Comparison of ENCODE assay signal across 11 cellular contexts in the genomic region with DNA sequence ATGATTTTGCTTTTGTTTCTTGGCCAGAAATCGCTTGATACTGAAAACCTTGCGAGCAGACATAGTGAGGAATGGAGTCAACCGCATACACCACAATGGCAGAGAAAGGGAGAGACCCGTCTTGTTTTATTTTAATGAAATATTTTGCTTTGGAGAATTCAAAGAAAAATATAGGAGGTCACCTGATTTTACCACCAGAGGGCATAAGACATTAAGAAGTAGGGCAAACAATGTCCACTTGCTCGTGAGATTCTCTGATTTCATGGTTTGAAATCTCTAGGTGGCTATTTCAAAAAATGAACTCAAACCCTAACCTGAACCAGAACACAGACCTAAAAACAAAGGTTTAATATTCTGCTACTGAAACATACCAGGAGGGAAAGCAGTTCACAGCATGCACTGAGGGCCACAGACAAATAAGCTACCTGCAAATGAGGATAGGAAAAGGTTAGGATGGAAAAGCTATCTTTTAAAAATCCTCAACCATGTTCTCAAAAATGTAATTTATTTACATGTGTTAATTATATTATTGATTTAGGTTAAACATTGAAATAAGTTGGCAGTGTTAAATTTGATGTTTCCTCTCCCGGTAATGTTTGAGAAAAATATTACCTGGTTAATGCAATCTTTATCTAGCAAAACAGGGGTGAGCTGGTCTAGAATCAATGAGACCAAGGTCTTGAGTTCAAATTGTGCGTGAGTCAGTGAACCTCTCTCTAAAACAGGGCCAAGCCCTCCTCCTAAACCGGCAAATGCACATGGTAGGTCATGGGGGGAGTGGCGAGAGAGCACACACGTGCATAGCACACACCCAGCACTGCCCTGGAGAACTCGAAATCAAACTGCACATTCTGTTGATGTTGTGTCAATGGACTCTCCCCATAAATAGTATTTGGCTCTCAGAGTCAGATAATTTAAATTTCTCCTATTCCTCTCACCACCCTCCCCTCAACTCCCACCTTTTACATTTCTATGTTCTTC. TPM values are rescaled to one million over a fixed set of nuclear protein-coding genes. Genes with fewer than 3 reads are reported as not detected.
DNase-seq lines count a peak whose midpoint lies in the region; ATAC-seq and TF ChIP-seq lines count a peak whose summit lies in the region.
"Had no signal": no experiment of that assay in that cellular context is flagged by ENCODE, and none has a peak within 500 bp of the region (broad histone marks: within the 10 kb centered on the region; RNA-seq: fewer than 3 reads in every experiment).

No MANE protein-coding gene starts in this region.

- H3K27ac Mint-ChIP-seq in Calu3 (ENCODE audit: unreplicated experiment) = no peak overlapping the region
- H3K27ac Mint-ChIP-seq in H9 = no peak overlapping the region

- TF ChIP-seq CTCF in Calu3 (IDR thresholded peaks at IDR 0.05; ENCODE audit: unreplicated experiment) (peak; percentile 56), H9 (conservative IDR thresholded peaks at IDR 0.05) (peak; percentile 63), RWPE1 (conservative IDR thresholded peaks at IDR 0.05; ENCODE audit: low read depth) (0 out of 2 replicates have a peak, but pooled peaks have one; percentile 10)

- H3T11ph ChIP-seq in H9 (ENCODE audit: low read length) = no peak overlapping the region

- H2AK5ac ChIP-seq in H9 (ENCODE audit: insufficient read length, low read length) = no peak overlapping the region

- H3K23ac ChIP-seq in H9 (ENCODE audit: insufficient read length, low read depth, low read length) = no peak overlapping the region

- no peaks in the 10 kb centered on the region for H3K36me3 Mint-ChIP-seq in Calu3 (ENCODE audit: insufficient read depth, unreplicated experiment)
- peaks cover 0 to 11% (median 7%) of the 10 kb centered on the region in 3 experiments; a peak in 3 of 7 replicates for H3K36me3 Mint-ChIP-seq in H9 (ENCODE audit: insufficient read depth in 1 of 3, low read depth in 3 of 3)

- no peak overlapping the region for H3K4me3 Mint-ChIP-seq in Calu3 (ENCODE audit: low read depth, unreplicated experiment)
- no peak overlapping the region for H3K4me3 Mint-ChIP-seq in H9
- H3K4me3 Mint-ChIP-seq: central memory CD8-positive, alpha-beta T cell had no signal

- no peak overlapping the region for H2BK5ac ChIP-seq in H9 (ENCODE audit: insufficient read length, low read length)

- H3K4me1 Mint-ChIP-seq in Calu3 (ENCODE audit: low read depth, unreplicated experiment) (no peaks in the 10 kb centered on the region), H9 (no peaks in the 10 kb centered on the region)

- CTCF ChIA-PET in Calu3 (lab: Charles Lee) (interaction anchor here (0.6 to 1.0 kb wide), 2 partner anchors 157 to 646 kb away, joined by 3 to 4 read pairs; no protein-coding TSS in a partner anchor), RWPE1 (lab: Yijun Ruan, JAX) (interaction anchor here (0.5 to 0.8 kb wide), 8 partner anchors 10 to 1812 kb away, joined by 3 to 6 read pairs (median 4); no protein-coding TSS in a partner anchor)

- no peak overlapping the region for H3K56ac ChIP-seq in H9 (ENCODE audit: insufficient read length, low read depth, low read length)

- H3K27me3 Mint-ChIP-seq in Calu3 (ENCODE audit: unreplicated experiment) (no peaks in the 10 kb centered on the region), H9 (ENCODE audit: low read depth) (no peaks in the 10 kb centered on the region)
- H3K27me3 Mint-ChIP-seq: central memory CD8-positive, alpha-beta T cell had no signal

- no peak overlapping the region for H3K27ac ChIP-seq in H9 (ENCODE audit: insufficient read length, low read depth, low read length)
- no peak overlapping the region for H3K27ac ChIP-seq in RWPE1

- no peak overlapping the region for H2BK120ac ChIP-seq in H9 (ENCODE audit: low read depth, low read length, poor library complexity, severe bottlenecking)

- H3K9me3 Mint-ChIP-seq in Calu3 (ENCODE audit: low read depth, unreplicated experiment) = peaks cover 9% of the 10 kb centered on the region
- peaks cover 6 to 13% of the 10 kb centered on the region in 2 experiments; a peak in 4 of 5 replicates for H3K9me3 Mint-ChIP-seq in H9
- H3K9me3 Mint-ChIP-seq: central memory CD8-positive, alpha-beta T cell had no signal

- no CpG with 5 or more reads among the region's 11 CpGs for WGBS in H9 (ENCODE audit: extremely low coverage, insufficient read length, low lambda C conversion rate)

- no peak overlapping the region for H3K4ac ChIP-seq in H9 (ENCODE audit: low read depth, low read length)

- no peaks in the 10 kb centered on the region for H3K79me1 ChIP-seq in H9 (ENCODE audit: insufficient read depth, low read depth, low read length, poor library complexity, severe bottlenecking)

- H3K9ac ChIP-seq in H9 (ENCODE audit: extremely low read depth, insufficient read length, low read length) = no peak overlapping the region

- H2BK12ac ChIP-seq in H9 (ENCODE audit: insufficient read length, low read depth, low read length) = no peak overlapping the region

- BruUV-seq in Calu3 (replicated peaks; lab: Mats Ljungman, UMichigan) = no TSS peak

- ATAC-seq in GM21528 (IDR thresholded peaks at IDR 0.05; ENCODE audit: low FRiP score, unreplicated experiment) = no peak
- no peak for ATAC-seq in HG02588 (IDR thresholded peaks at IDR 0.05; ENCODE audit: unreplicated experiment)

- H4K8ac ChIP-seq in H9 (replicated peaks; ENCODE audit: insufficient read length, low read depth, low read length) = no peak overlapping the region

- no peaks in the 10 kb centered on the region for H3K27me3 ChIP-seq in H9 (ENCODE audit: insufficient read depth, low read length)

- H4K5ac ChIP-seq in H9 (ENCODE audit: insufficient read length, low read depth, low read length) = no peak overlapping the region

- DNase-seq in Calu3 = no peak
- no peak for DNase-seq in H9
- DNase-seq in RWPE1 (ENCODE audit: low spot score) = no peak
- peak; percentile 17 for DNase-seq in iris pigment epithelial cell (ENCODE audit: low read depth)
- no peak for DNase-seq in globus pallidus (ENCODE audit: low spot score)
- DNase-seq in MV-4-11 (lab: John Stamatoyannopoulos, UW) = no peak
- DNase-seq: nucleus accumbens, SHP77 treated with DMSO at 0.1 percent for 48 hours had no signal

- H4K20me1 ChIP-seq in H9 (ENCODE audit: control insufficient read depth, insufficient read depth, insufficient read length) = no peaks in the 10 kb centered on the region

- intact Hi-C loops in Calu3 (cut with micrococcal nuclease; ENCODE audit: unreplicated experiment) = loop anchor here (5.0 kb wide), 1 partner anchor 644 kb away; no protein-coding TSS in a partner anchor

- no peaks in the 10 kb centered on the region for H3K23me2 ChIP-seq in H9 (ENCODE audit: insufficient read length, low read depth, low read length, poor library complexity, severe bottlenecking)

- no peak overlapping the region for H3K4me2 ChIP-seq in H9 (ENCODE audit: insufficient read depth, insufficient read length, low read length)

- H4K91ac ChIP-seq in H9 (ENCODE audit: insufficient read length, low read depth, low read length) = no peak overlapping the region

- no peaks in the 10 kb centered on the region for H3K79me2 ChIP-seq in H9 (ENCODE audit: insufficient read depth, low read length)

- no peak overlapping the region for H2BK20ac ChIP-seq in H9 (ENCODE audit: low read depth, low read length, poor library complexity, severe bottlenecking)

- POLR2A ChIA-PET in RWPE1 (lab: Yijun Ruan, JAX; ENCODE audit: low non-redundant PET) = no interaction called here

- no peaks in the 10 kb centered on the region for H3K4me1 ChIP-seq in H9 (ENCODE audit: insufficient read depth, low read length)

- no peak overlapping the region for H2AFZ ChIP-seq in H9 (ENCODE audit: low read length)

- H2BK15ac ChIP-seq in H9 (ENCODE audit: low read depth, low read length) = no peak overlapping the region

- no peaks in the 10 kb centered on the region for H3K9me3 ChIP-seq in H9 (ENCODE audit: control insufficient read depth, low read depth, low read length)

- H3K18ac ChIP-seq in H9 (ENCODE audit: insufficient read length, low read depth, low read length) = no peak overlapping the region

- H3K14ac ChIP-seq in H9 (ENCODE audit: insufficient read depth, low read length) = no peak overlapping the region

RNA-seq across cellular contexts. Expression of gene IFNG-AS1, which starts 12.5 kb away (rescaled TPM):
- total RNA-seq in Calu3 (2022) (not detected in 2 replicates), H9 (2021) (not detected in 2 replicates)

Comparison
In these comparisons a context has a peak if more than half of its experiments do, and no peak if none do; other contexts are left out.
1. CTCF ChIP-seq: peak in every context shown above with its lines; median percentile 63 in H9; 56 in Calu3; 10 in RWPE1.